16 cellular contexts compared by ENCODE assay signal in the genomic region with DNA sequence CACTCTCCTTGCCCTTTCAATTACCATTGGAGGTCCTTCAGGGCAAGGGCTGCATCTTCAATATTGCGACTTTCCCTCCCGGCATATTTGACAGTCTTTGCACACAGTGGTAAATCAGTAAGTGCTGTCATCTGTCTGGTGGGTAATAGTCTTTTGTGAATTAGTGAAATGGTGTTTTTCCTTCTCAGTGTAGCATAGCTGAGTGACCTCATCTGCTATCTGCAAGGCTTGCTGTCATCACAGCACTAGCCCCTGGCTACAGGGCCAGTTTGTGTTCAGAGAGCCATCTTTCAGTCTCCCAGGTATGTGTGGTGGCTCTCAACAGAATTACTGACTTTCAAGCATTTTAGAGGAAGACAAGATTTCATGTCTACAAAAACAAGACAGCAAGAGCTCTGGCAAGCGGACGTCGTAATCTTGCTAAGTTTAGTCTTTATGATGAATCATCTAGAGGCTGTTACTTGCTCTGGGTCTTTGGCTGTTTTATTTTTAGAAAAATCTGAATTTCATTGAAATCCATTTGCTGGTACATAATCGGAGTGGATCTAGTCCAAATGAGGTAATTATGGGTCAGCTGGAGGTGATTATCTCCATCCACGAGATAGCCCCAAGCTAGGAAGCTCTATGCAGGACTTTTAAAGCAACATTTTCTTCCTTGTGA.
DNase-seq lines count a peak whose midpoint lies in the region; ATAC-seq and TF ChIP-seq lines count a peak whose summit lies in the region.
"Had no signal": no experiment of that assay in that cellular context is flagged by ENCODE, and none has a peak within 500 bp of the region (broad histone marks: within the 10 kb centered on the region; RNA-seq: fewer than 3 reads in every experiment).

No MANE protein-coding gene starts in this region.

- H3K4me1 ChIP-seq in left ventricle myocardium inferior = no peaks in the 10 kb centered on the region
- no peaks in the 10 kb centered on the region for H3K4me1 ChIP-seq in foreskin keratinocyte
- H3K4me1 ChIP-seq: A549 had no signal

- ATAC-seq in Right ventricle myocardium inferior = no peak
- peak; percentile 18 for ATAC-seq in foreskin keratinocyte
- ATAC-seq: A549; activated CD4-positive, alpha-beta T cell treated with anti-CD3 and anti-CD28 coated beads for 36 hours; activated T-cell treated with anti-CD3 and anti-CD28 coated beads, Interleukin-2, amount 50 U/mL, for 72 hours had no signal

- no peaks in the 10 kb centered on the region for H3K27me3 ChIP-seq in left ventricle myocardium inferior (ENCODE audit: low read depth)
- H3K27me3 ChIP-seq in foreskin keratinocyte = peaks cover 16% of the 10 kb centered on the region
- H3K27me3 ChIP-seq: tibial artery had no signal

- no peaks in the 10 kb centered on the region for H3K36me3 ChIP-seq in left ventricle myocardium inferior
- H3K36me3 ChIP-seq: tibial artery had no signal

- intact Hi-C loops in left ventricle myocardium inferior (cut with micrococcal nuclease) (no loop called here), Right ventricle myocardium inferior (cut with DNase I) (no loop called here)

- TF ChIP-seq CTCF in left ventricle myocardium inferior (IDR thresholded peaks at IDR 0.05; ENCODE audit: borderline replicate concordance) (no peak), foreskin keratinocyte (conservative IDR thresholded peaks at IDR 0.05) (no peak)

- DNase-seq in left ventricle myocardium inferior = no peak
- no peak for DNase-seq in Right ventricle myocardium inferior (ENCODE audit: missing footprints)
- peak; percentile 33 for DNase-seq in T1000 (lab: John Stamatoyannopoulos, UW)
- DNase-seq in foreskin keratinocyte = no peak
- DNase-seq in activated CD4-positive, alpha-beta T cell treated with anti-CD3 and anti-CD28 coated beads, Interleukin-2, amount 50 U/mL, for 48 hours = no peak
- no peak for DNase-seq in SHP77 treated with DMSO at 0.1 percent for 48 hours (lab: John Stamatoyannopoulos, UW)
- DNase-seq in midbrain (lab: John Stamatoyannopoulos, UW) = no peak
- DNase-seq in HuH-7 (ENCODE audit: low spot score) = no peak
- DNase-seq: activated CD4-positive, alpha-beta T cell treated with anti-CD3 and anti-CD28 coated beads for 36 hours; activated T-cell treated with anti-CD3 and anti-CD28 coated beads, Interleukin-2, amount 50 U/mL, for 72 hours; H9; kidney glomerular epithelial cell; NCI-H2029; T-helper 1 cell; tibial artery had no signal

- no peak overlapping the region for H3K4me3 ChIP-seq in left ventricle myocardium inferior
- H3K4me3 ChIP-seq: A549, tibial artery had no signal

- H3K27ac ChIP-seq in left ventricle myocardium inferior (replicated peaks) = peak overlapping the region; percentile 38
- no peak overlapping the region for H3K27ac ChIP-seq in foreskin keratinocyte
- H3K27ac ChIP-seq: A549, tibial artery had no signal

- no peaks in the 10 kb centered on the region for H3K9me3 ChIP-seq in left ventricle myocardium inferior (replicated peaks)
- H3K9me3 ChIP-seq: A549, tibial artery had no signal
